ENCODE assay signal across 39 cellular contexts in genomic region chr7:80515298-80515697, GRCh38. TPM values are rescaled to one million over a fixed set of nuclear protein-coding genes. Genes with fewer than 3 reads are reported as not detected.
"Had no signal": no experiment of that assay in that cellular context is flagged by ENCODE, and none has a peak within 500 bp of the region (broad histone marks: within the 10 kb centered on the region; RNA-seq: fewer than 3 reads in every experiment).

No MANE protein-coding gene starts in this region.

- H3K36me3 Mint-ChIP-seq: activated CD8-positive, alpha-beta memory T cell treated with anti-CD3 and anti-CD28 coated beads, Interleukin-2, amount 10 ng/mL, durations not matched to agents 7 days and 5 days; activated naive CD4-positive, alpha-beta T cell treated with anti-CD3 and anti-CD28 coated beads, Interleukin-2, amount 10 ng/mL, durations not matched to agents 7 days and 5 days; activated naive CD4-positive, alpha-beta T cell treated with anti-CD3 and anti-CD28 coated beads, Interleukin-2, amount 50 U/mL, for 24 hours; activated naive CD8-positive, alpha-beta T cell; activated naive CD8-positive, alpha-beta T cell treated with anti-CD3 and anti-CD28 coated beads, Interleukin-2, amount 10 ng/mL, durations not matched to agents 7 days and 5 days; brain; WTC11 had no signal

- H3K9me3 Mint-ChIP-seq: activated CD4-positive, alpha-beta T cell treated with anti-CD3 and anti-CD28 coated beads, Interleukin-2, amount 10 ng/mL, durations not matched to agents 7 days and 5 days; activated naive CD4-positive, alpha-beta T cell treated with anti-CD3 and anti-CD28 coated beads, Interleukin-2, amount 10 ng/mL, durations not matched to agents 7 days and 5 days; activated naive CD8-positive, alpha-beta T cell treated with anti-CD3 and anti-CD28 coated beads, Interleukin-2, amount 10 ng/mL, durations not matched to agents 7 days and 5 days; activated naive CD8-positive, alpha-beta T cell treated with anti-CD3 and anti-CD28 coated beads, Interleukin-2, amount 50 U/mL, for 24 hours; activated T-cell treated with anti-CD3 and anti-CD28 coated beads, Interleukin-2, amount 50 U/mL, for 24 hours; activated T-helper 2 cell treated with anti-CD3 and anti-CD28 coated beads, Interferon-gamma antibody, Interleukin-2, Interleukin-4, amounts not matched to agents 10 μg/mL and 5 μg/mL and 100 μg/mL, durations not matched to agents 14 hours and 24 hours and 36 hours; brain; T-helper 1 cell treated with Interleukin-12 subunit alpha and Interleukin-12 subunit beta and Interleukin-4 antibody, amounts not matched to agents 30 μg/mL and 1 μg/mL, for 36 hours; T-helper 2 cell treated with Interferon-gamma antibody and Interleukin-4, amounts not matched to agents 5 μg/mL and 100 μg/mL, for 36 hours; WTC11 had no signal

- H3K27me3 Mint-ChIP-seq: activated CD4-positive, alpha-beta memory T cell treated with anti-CD3 and anti-CD28 coated beads, Interleukin-2, amount 10 ng/mL, durations not matched to agents 7 days and 5 days; activated CD4-positive, alpha-beta T cell treated with anti-CD3 and anti-CD28 coated beads for 36 hours; activated CD4-positive, alpha-beta T cell treated with anti-CD3 and anti-CD28 coated beads, Interleukin-2, amount 10 ng/mL, durations not matched to agents 7 days and 5 days; activated CD8-positive, alpha-beta memory T cell treated with anti-CD3 and anti-CD28 coated beads, Interleukin-2, amount 10 ng/mL, durations not matched to agents 7 days and 5 days; activated naive CD4-positive, alpha-beta T cell treated with anti-CD3 and anti-CD28 coated beads, Interleukin-2, amount 10 ng/mL, durations not matched to agents 7 days and 5 days; activated naive CD4-positive, alpha-beta T cell treated with anti-CD3 and anti-CD28 coated beads, Interleukin-2, amount 50 U/mL, for 24 hours; activated naive CD8-positive, alpha-beta T cell; activated naive CD8-positive, alpha-beta T cell treated with anti-CD3 and anti-CD28 coated beads, Interleukin-2, amount 10 ng/mL, durations not matched to agents 7 days and 5 days; activated naive CD8-positive, alpha-beta T cell treated with anti-CD3 and anti-CD28 coated beads, Interleukin-2, amount 50 U/mL, for 24 hours; activated T-cell treated with anti-CD3 and anti-CD28 coated beads, Interleukin-2, amount 50 U/mL, for 24 hours; brain; central memory CD8-positive, alpha-beta T cell had no signal

- H3K4me3 Mint-ChIP-seq: activated CD4-positive, alpha-beta memory T cell treated with anti-CD3 and anti-CD28 coated beads, Interleukin-2, amount 10 ng/mL, durations not matched to agents 7 days and 5 days; activated CD4-positive, alpha-beta T cell treated with anti-CD3 and anti-CD28 coated beads for 36 hours; activated CD4-positive, alpha-beta T cell treated with anti-CD3 and anti-CD28 coated beads, Interleukin-2, amount 10 ng/mL, durations not matched to agents 7 days and 5 days; activated CD8-positive, alpha-beta memory T cell treated with anti-CD3 and anti-CD28 coated beads, Interleukin-2, amount 10 ng/mL, durations not matched to agents 7 days and 5 days; activated CD8-positive, alpha-beta T cell treated with anti-CD3 and anti-CD28 coated beads, Interleukin-2, amount 10 ng/mL, durations not matched to agents 7 days and 5 days; activated naive CD4-positive, alpha-beta T cell treated with anti-CD3 and anti-CD28 coated beads, Interleukin-2, amount 10 ng/mL, durations not matched to agents 7 days and 5 days; activated naive CD4-positive, alpha-beta T cell treated with anti-CD3 and anti-CD28 coated beads, Interleukin-2, amount 50 U/mL, for 24 hours; activated naive CD8-positive, alpha-beta T cell; activated naive CD8-positive, alpha-beta T cell treated with anti-CD3 and anti-CD28 coated beads, Interleukin-2, amount 10 ng/mL, durations not matched to agents 7 days and 5 days; activated naive CD8-positive, alpha-beta T cell treated with anti-CD3 and anti-CD28 coated beads, Interleukin-2, amount 50 U/mL, for 24 hours; activated T-cell treated with anti-CD3 and anti-CD28 coated beads, Interleukin-2, amount 50 U/mL, for 24 hours; brain; central memory CD8-positive, alpha-beta T cell; T-helper 1 cell treated with Interleukin-12 subunit alpha and Interleukin-12 subunit beta and Interleukin-4 antibody, amounts not matched to agents 30 μg/mL and 1 μg/mL, for 36 hours; T-helper 2 cell treated with Interferon-gamma antibody and Interleukin-4, amounts not matched to agents 5 μg/mL and 100 μg/mL, for 36 hours; WTC11 had no signal

- H3K27me3 ChIP-seq: ascending aorta, cardiac muscle cell had no signal

- H3K27ac Mint-ChIP-seq: activated CD4-positive, alpha-beta memory T cell treated with anti-CD3 and anti-CD28 coated beads, Interleukin-2, amount 10 ng/mL, durations not matched to agents 7 days and 5 days; activated CD4-positive, alpha-beta T cell treated with anti-CD3 and anti-CD28 coated beads for 36 hours; activated CD4-positive, alpha-beta T cell treated with anti-CD3 and anti-CD28 coated beads, Interleukin-2, amount 10 ng/mL, durations not matched to agents 7 days and 5 days; activated CD8-positive, alpha-beta memory T cell treated with anti-CD3 and anti-CD28 coated beads, Interleukin-2, amount 10 ng/mL, durations not matched to agents 7 days and 5 days; activated CD8-positive, alpha-beta T cell treated with anti-CD3 and anti-CD28 coated beads, Interleukin-2, amount 10 ng/mL, durations not matched to agents 7 days and 5 days; activated naive CD4-positive, alpha-beta T cell treated with anti-CD3 and anti-CD28 coated beads, Interleukin-2, amount 10 ng/mL, durations not matched to agents 7 days and 5 days; activated naive CD4-positive, alpha-beta T cell treated with anti-CD3 and anti-CD28 coated beads, Interleukin-2, amount 50 U/mL, for 24 hours; activated naive CD8-positive, alpha-beta T cell; activated naive CD8-positive, alpha-beta T cell treated with anti-CD3 and anti-CD28 coated beads, Interleukin-2, amount 10 ng/mL, durations not matched to agents 7 days and 5 days; activated naive CD8-positive, alpha-beta T cell treated with anti-CD3 and anti-CD28 coated beads, Interleukin-2, amount 50 U/mL, for 24 hours; activated T-cell treated with anti-CD3 and anti-CD28 coated beads, Interleukin-2, amount 50 U/mL, for 24 hours; activated T-helper 2 cell treated with anti-CD3 and anti-CD28 coated beads, Interferon-gamma antibody, Interleukin-2, Interleukin-4, amounts not matched to agents 10 μg/mL and 5 μg/mL and 100 μg/mL, durations not matched to agents 14 hours and 24 hours and 36 hours; brain; T-helper 1 cell treated with Interleukin-12 subunit alpha and Interleukin-12 subunit beta and Interleukin-4 antibody, amounts not matched to agents 30 μg/mL and 1 μg/mL, for 36 hours; T-helper 2 cell treated with Interferon-gamma antibody and Interleukin-4, amounts not matched to agents 5 μg/mL and 100 μg/mL, for 36 hours; WTC11 had no signal

- H3K4me3 ChIP-seq: ascending aorta, cardiac muscle cell had no signal

- H3K36me3 ChIP-seq: ascending aorta, cardiac muscle cell, WERI-Rb-1 had no signal

- FAIRE-seq: bronchial epithelial cell had no signal

- DNase-seq: activated CD4-positive, alpha-beta memory T cell treated with anti-CD3 and anti-CD28 coated beads, Interleukin-2, amount 10 ng/mL, durations not matched to agents 7 days and 5 days; activated CD4-positive, alpha-beta T cell treated with anti-CD3 and anti-CD28 coated beads for 1 hour; activated CD4-positive, alpha-beta T cell treated with anti-CD3 and anti-CD28 coated beads for 36 hours; activated CD4-positive, alpha-beta T cell treated with anti-CD3 and anti-CD28 coated beads for 48 hours; activated CD4-positive, alpha-beta T cell treated with anti-CD3 and anti-CD28 coated beads, Interleukin-2, amount 10 ng/mL, durations not matched to agents 7 days and 5 days; activated CD4-positive, alpha-beta T cell treated with anti-CD3 and anti-CD28 coated beads, Interleukin-2, amount 50 U/mL, for 48 hours; activated CD4-positive, CD25-positive, alpha-beta regulatory T cell; activated CD8-positive, alpha-beta memory T cell treated with anti-CD3 and anti-CD28 coated beads for 24 hours; activated CD8-positive, alpha-beta memory T cell treated with anti-CD3 and anti-CD28 coated beads, Interleukin-2, amount 10 ng/mL, durations not matched to agents 7 days and 5 days; activated CD8-positive, alpha-beta memory T cell treated with anti-CD3 and anti-CD28 coated beads, Interleukin-2, amount 50 U/mL, for 48 hours; activated CD8-positive, alpha-beta T cell treated with anti-CD3 and anti-CD28 coated beads, Interleukin-2, amount 10 ng/mL, durations not matched to agents 7 days and 5 days; activated effector memory CD4-positive, alpha-beta T cell treated with Interleukin-2 at 50 U/mL for 16 hours; activated gamma-delta T cell; activated naive CD4-positive, alpha-beta T cell treated with anti-CD3 and anti-CD28 coated beads, Interleukin-2, amount 10 ng/mL, durations not matched to agents 7 days and 5 days; activated naive CD4-positive, alpha-beta T cell treated with Interleukin-2 at 50 U/mL for 16 hours; activated naive CD8-positive, alpha-beta T cell treated with anti-CD3 and anti-CD28 coated beads, Interleukin-2, amount 10 ng/mL, durations not matched to agents 7 days and 5 days; activated naive CD8-positive, alpha-beta T cell treated with anti-CD3 and anti-CD28 coated beads, Interleukin-2, amount 50 U/mL, for 24 hours; activated T-cell treated with anti-CD3 and anti-CD28 coated beads, Interleukin-2, amount 50 U/mL, for 24 hours; activated T-cell treated with anti-CD3 and anti-CD28 coated beads, Interleukin-2, amount 50 U/mL, for 48 hours; amygdala; anterior cingulate cortex; caudate nucleus; cerebellar nuclear complex; T-helper 1 cell; T-helper 2 cell; T-helper 9 cell; WERI-Rb-1 had no signal

- H3K27ac ChIP-seq: ascending aorta, cardiac muscle cell, WERI-Rb-1 had no signal

- ATAC-seq: activated CD4-positive, alpha-beta T cell treated with anti-CD3 and anti-CD28 coated beads for 36 hours; activated CD4-positive, CD25-positive, alpha-beta regulatory T cell treated with anti-CD3 and anti-CD28 coated beads, Interleukin-2, amount 50 U/mL, for 24 hours; activated CD8-positive, alpha-beta memory T cell treated with anti-CD3 and anti-CD28 coated beads, Interleukin-2, amount 10 ng/mL, durations not matched to agents 7 days and 5 days; activated CD8-positive, alpha-beta T cell treated with anti-CD3 and anti-CD28 coated beads, Interleukin-2, amount 10 ng/mL, durations not matched to agents 7 days and 5 days; activated naive CD8-positive, alpha-beta T cell treated with anti-CD3 and anti-CD28 coated beads, Interleukin-2, amount 50 U/mL, for 24 hours; WTC11 had no signal

- H3K9me3 ChIP-seq: ascending aorta had no signal

- H3K4me1 ChIP-seq: ascending aorta had no signal

- H3K4me1 Mint-ChIP-seq: activated CD4-positive, alpha-beta memory T cell treated with anti-CD3 and anti-CD28 coated beads, Interleukin-2, amount 10 ng/mL, durations not matched to agents 7 days and 5 days; activated CD4-positive, alpha-beta T cell treated with anti-CD3 and anti-CD28 coated beads for 36 hours; activated CD4-positive, alpha-beta T cell treated with anti-CD3 and anti-CD28 coated beads, Interleukin-2, amount 10 ng/mL, durations not matched to agents 7 days and 5 days; activated CD8-positive, alpha-beta memory T cell treated with anti-CD3 and anti-CD28 coated beads, Interleukin-2, amount 10 ng/mL, durations not matched to agents 7 days and 5 days; activated naive CD4-positive, alpha-beta T cell treated with anti-CD3 and anti-CD28 coated beads, Interleukin-2, amount 10 ng/mL, durations not matched to agents 7 days and 5 days; activated naive CD4-positive, alpha-beta T cell treated with anti-CD3 and anti-CD28 coated beads, Interleukin-2, amount 50 U/mL, for 24 hours; activated naive CD8-positive, alpha-beta T cell treated with anti-CD3 and anti-CD28 coated beads, Interleukin-2, amount 10 ng/mL, durations not matched to agents 7 days and 5 days; activated naive CD8-positive, alpha-beta T cell treated with anti-CD3 and anti-CD28 coated beads, Interleukin-2, amount 50 U/mL, for 24 hours; brain; central memory CD8-positive, alpha-beta T cell; WTC11 had no signal

RNA-seq across cellular contexts. Expression of gene GNAT3, which starts 3.4 kb away (rescaled TPM):
- total RNA-seq: activated CD4-positive, alpha-beta memory T cell treated with anti-CD3 and anti-CD28 coated beads, Interleukin-2, amount 10 ng/mL, durations not matched to agents 7 days and 5 days; activated CD4-positive, alpha-beta T cell treated with anti-CD3 and anti-CD28 coated beads for 36 hours; activated CD4-positive, alpha-beta T cell treated with anti-CD3 and anti-CD28 coated beads, Interleukin-2, amount 10 ng/mL, durations not matched to agents 7 days and 5 days; activated CD8-positive, alpha-beta memory T cell treated with anti-CD3 and anti-CD28 coated beads, Interleukin-2, amount 10 ng/mL, durations not matched to agents 7 days and 5 days; activated CD8-positive, alpha-beta T cell treated with anti-CD3 and anti-CD28 coated beads, Interleukin-2, amount 10 ng/mL, durations not matched to agents 7 days and 5 days; activated naive CD8-positive, alpha-beta T cell treated with anti-CD3 and anti-CD28 coated beads, Interleukin-2, amount 10 ng/mL, durations not matched to agents 7 days and 5 days; activated T-helper 2 cell treated with anti-CD3 and anti-CD28 coated beads, Interferon-gamma antibody, Interleukin-2, Interleukin-4, amounts not matched to agents 10 μg/mL and 5 μg/mL and 100 μg/mL, durations not matched to agents 14 hours and 24 hours and 36 hours; ascending aorta; bronchial epithelial cell; cardiac muscle cell; WTC11 had no signal
- polyA plus RNA-seq: cardiac muscle cell had no signal
